ENCODE assay signal across 1 cellular context in the genomic region with DNA sequence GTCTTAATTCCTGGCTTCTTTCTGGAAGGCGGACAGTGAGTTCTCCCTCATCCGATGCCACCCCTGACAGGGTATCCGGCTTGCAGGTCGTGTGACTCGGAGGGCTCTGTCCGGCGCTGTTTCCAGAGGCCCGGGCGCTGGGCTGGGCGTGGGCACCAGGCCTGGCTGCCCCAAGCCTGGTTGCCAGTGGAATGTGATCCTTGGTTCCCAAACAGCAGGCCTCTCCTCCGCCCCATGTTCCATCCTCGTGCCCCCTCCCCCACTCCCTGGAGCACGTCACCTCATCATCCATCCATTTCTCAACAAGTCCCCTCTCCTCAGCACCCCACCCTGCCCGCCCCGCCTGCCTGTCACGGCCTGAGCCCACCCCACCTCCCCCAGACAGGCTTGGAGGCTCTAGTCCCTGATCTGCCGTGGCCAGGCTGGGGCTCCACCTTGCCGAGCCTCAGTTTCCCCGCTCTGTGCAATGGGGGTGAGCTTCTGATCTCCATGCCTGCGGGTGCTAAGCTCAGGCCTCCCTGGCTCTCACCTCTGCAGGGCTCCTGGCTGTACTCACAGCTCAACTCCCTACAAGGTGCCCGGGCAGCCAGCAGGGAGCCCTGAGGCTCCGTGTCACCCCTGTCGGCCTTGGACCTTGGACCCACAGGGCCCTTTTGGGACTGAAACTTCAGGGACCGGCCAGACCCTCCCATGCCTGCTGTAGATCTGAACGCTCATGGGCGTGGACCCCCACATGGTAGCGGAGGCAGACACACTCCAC.
A peak's percentile ranks its signal among the peaks of the same experiment; 100 is the strongest.
TF ChIP-seq lines count a peak whose summit lies in the region.

No MANE protein-coding gene starts in this region.

TF ChIP-seq in K562, 482 proteins besides CTCF, POLR2A, EP300 and RAD21:
- TF ChIP-seq, protein P1, sequence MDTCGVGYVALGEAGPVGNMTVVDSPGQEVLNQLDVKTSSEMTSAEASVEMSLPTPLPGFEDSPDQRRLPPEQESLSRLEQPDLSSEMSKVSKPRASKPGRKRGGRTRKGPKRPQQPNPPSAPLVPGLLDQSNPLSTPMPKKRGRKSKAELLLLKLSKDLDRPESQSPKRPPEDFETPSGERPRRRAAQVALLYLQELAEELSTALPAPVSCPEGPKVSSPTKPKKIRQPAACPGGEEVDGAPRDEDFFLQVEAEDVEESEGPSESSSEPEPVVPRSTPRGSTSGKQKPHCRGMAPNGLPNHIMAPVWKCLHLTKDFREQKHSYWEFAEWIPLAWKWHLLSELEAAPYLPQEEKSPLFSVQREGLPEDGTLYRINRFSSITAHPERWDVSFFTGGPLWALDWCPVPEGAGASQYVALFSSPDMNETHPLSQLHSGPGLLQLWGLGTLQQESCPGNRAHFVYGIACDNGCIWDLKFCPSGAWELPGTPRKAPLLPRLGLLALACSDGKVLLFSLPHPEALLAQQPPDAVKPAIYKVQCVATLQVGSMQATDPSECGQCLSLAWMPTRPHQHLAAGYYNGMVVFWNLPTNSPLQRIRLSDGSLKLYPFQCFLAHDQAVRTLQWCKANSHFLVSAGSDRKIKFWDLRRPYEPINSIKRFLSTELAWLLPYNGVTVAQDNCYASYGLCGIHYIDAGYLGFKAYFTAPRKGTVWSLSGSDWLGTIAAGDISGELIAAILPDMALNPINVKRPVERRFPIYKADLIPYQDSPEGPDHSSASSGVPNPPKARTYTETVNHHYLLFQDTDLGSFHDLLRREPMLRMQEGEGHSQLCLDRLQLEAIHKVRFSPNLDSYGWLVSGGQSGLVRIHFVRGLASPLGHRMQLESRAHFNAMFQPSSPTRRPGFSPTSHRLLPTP (IDR thresholded peaks at IDR 0.05; ENCODE audit: borderline replicate concordance, extremely low read depth, insufficient read length) = no peak
- TF ChIP-seq ZKSCAN3 (CRISPR knock-in tag; IDR thresholded peaks at IDR 0.05) (no peak), RBBP5 (IDR thresholded peaks at IDR 0.05; ENCODE audit: borderline replicate concordance, insufficient read depth, low read length, poor library complexity, severe bottlenecking) (peak; percentile 15), SIX5 (IDR thresholded peaks at IDR 0.05; ENCODE audit: borderline replicate concordance in 1 of 2, insufficient read depth in 1 of 2, low read depth in 1 of 2, low read length in 2 of 2) (no peak), NR2C2 (CRISPR knock-in tag; IDR thresholded peaks at IDR 0.05) (no peak), NR2C2 (tag; IDR thresholded peaks at IDR 0.05) (no peak), ELF1 (tag; IDR thresholded peaks at IDR 0.05) (no peak), ESRRB (CRISPR knock-in tag; IDR thresholded peaks at IDR 0.05; ENCODE audit: borderline replicate concordance) (no peak)
